7 cellular contexts compared by ENCODE assay signal in genomic region chr9:26656003-26656940, GRCh38.
DNase-seq lines count a peak whose midpoint lies in the region; ATAC-seq and FAIRE-seq lines count a peak whose summit lies in the region.

No MANE protein-coding gene starts in this region.

- no peak overlapping the region for H3K27ac ChIP-seq in trophoblast cell (ENCODE audit: low read depth, low read length)

- no peak overlapping the region for H2BK120ac ChIP-seq in trophoblast cell (ENCODE audit: insufficient read depth, low read length, poor library complexity)

- H3K23ac ChIP-seq in trophoblast cell (ENCODE audit: low read length), result no peak overlapping the region

- H2BK5ac ChIP-seq in trophoblast cell (ENCODE audit: low read depth, low read length, poor library complexity), result no peak overlapping the region

- H4K12ac ChIP-seq in trophoblast cell (ENCODE audit: low read depth, low read length), result no peak overlapping the region

- H3K36me3 ChIP-seq in trophoblast cell (ENCODE audit: control insufficient read depth in 1 of 2, insufficient read depth in 2 of 2, low read length in 2 of 2), result no peaks in the 10 kb centered on the region

- H3K4me2 ChIP-seq in trophoblast cell (ENCODE audit: low read length), result no peak overlapping the region

- no peak overlapping the region for H2AFZ ChIP-seq in trophoblast cell (ENCODE audit: insufficient read depth, low read length, poor library complexity)

- H3K18ac ChIP-seq in trophoblast cell (ENCODE audit: low read length), result no peak overlapping the region

- no peak overlapping the region for H2BK12ac ChIP-seq in trophoblast cell (ENCODE audit: low read length)

- no peaks in the 10 kb centered on the region for H3K79me2 ChIP-seq in trophoblast cell (ENCODE audit: control insufficient read depth, insufficient read depth, low read length, poor library complexity)

- no peak overlapping the region for H4K8ac ChIP-seq in trophoblast cell (ENCODE audit: low read depth, low read length)

- FAIRE-seq in GM18507 (lab: Jason Lieb, UNC), result peak; percentile 36

- H3K9ac ChIP-seq in trophoblast cell (ENCODE audit: low read length), result peak overlapping the region; percentile 48

- no peaks in the 10 kb centered on the region for H3K79me1 ChIP-seq in trophoblast cell (ENCODE audit: low read length)

- no peaks in the 10 kb centered on the region for H3K9me3 ChIP-seq in trophoblast cell (ENCODE audit: insufficient read depth, low read depth, low read length)

- no peaks in the 10 kb centered on the region for H3K4me1 ChIP-seq in trophoblast cell (ENCODE audit: control insufficient read depth in 1 of 2, insufficient read depth in 2 of 2, low read length in 2 of 2)

- no peak overlapping the region for H3K4ac ChIP-seq in trophoblast cell (ENCODE audit: low read depth, low read length)

- H4K91ac ChIP-seq in trophoblast cell (ENCODE audit: low read depth, low read length), result no peak overlapping the region

- ATAC-seq in GM21367 (IDR thresholded peaks at IDR 0.05; ENCODE audit: unreplicated experiment) (no peak), GM21717 (IDR thresholded peaks at IDR 0.05; ENCODE audit: unreplicated experiment) (no peak)

- DNase-seq in GM18507 (ENCODE audit: extremely low spot score, insufficient read length, low read depth) (no peak), NCI-H146 treated with DMSO at 0.1 percent for 48 hours (lab: John Stamatoyannopoulos, UW; ENCODE audit: unreplicated experiment) (peak; percentile 29), cerebellar cortex (ENCODE audit: low spot score) (peak; percentile 12), trophoblast cell (peak in 1 of 2 donors; percentile 16), T1000 (lab: John Stamatoyannopoulos, UW) (no peak)

- no peak overlapping the region for H3K4me3 ChIP-seq in trophoblast cell (ENCODE audit: low read depth, low read length)

- no CpG with 5 or more reads among the region's 14 CpGs for WGBS in trophoblast cell (ENCODE audit: extremely low coverage, insufficient coverage, insufficient read length)

- H2AK5ac ChIP-seq in trophoblast cell (ENCODE audit: low read length), result no peak overlapping the region

- no peak overlapping the region for H3K14ac ChIP-seq in trophoblast cell (ENCODE audit: low read length)

- H3K27me3 ChIP-seq in trophoblast cell (ENCODE audit: insufficient read depth, low read length), result no peaks in the 10 kb centered on the region

Comparison
In these comparisons a context has a peak if more than half of its experiments do, and no peak if none do; other contexts are left out.
1. DNase-seq: peak in NCI-H146 treated with DMSO at 0.1 percent for 48 hours (single experiment) and cerebellar cortex (single experiment); none in GM18507 (single experiment) and T1000 (single experiment).